8 cellular contexts compared by ENCODE assay signal in the genomic region with DNA sequence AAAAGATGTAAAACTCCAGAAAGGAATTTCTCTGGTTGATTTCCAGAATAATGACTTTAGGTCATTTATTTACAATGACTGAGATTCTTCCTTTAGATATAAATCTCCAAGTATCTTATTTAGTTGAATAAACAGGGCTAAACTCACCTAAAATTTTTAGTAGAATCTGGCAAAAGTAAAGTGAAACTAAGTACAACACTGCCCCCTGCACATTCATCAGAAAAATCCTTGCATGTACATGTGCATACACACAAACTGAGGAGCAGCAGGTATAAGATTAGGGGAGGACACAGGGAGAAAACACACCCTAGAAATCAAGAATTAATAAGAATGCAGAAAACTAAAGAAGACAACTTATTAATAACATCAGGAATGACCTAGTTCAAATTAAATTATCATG.
A peak's percentile ranks its signal among the peaks of the same experiment; 100 is the strongest.
DNase-seq lines count a peak whose midpoint lies in the region; ATAC-seq, FAIRE-seq and TF ChIP-seq lines count a peak whose summit lies in the region.
"Not testable (repeated sequence)": the region's sequence is repeated elsewhere in the genome, so short reads cannot be mapped to it uniquely, and the experiment has no call there.

No MANE protein-coding gene starts in this region.

- not testable (repeated sequence) for H4K20me1 ChIP-seq in K562 (replicated peaks; ENCODE audit: control insufficient read depth, insufficient read depth, low read length)

- not testable (repeated sequence) for BruUV-seq in K562 (replicated peaks; lab: Mats Ljungman, UMichigan)

- H3K27me3 ChIP-seq in K562 (ENCODE audit: control insufficient read depth in 2 of 2, insufficient read depth in 2 of 2, low read length in 2 of 2): not testable (repeated sequence)

- not testable (repeated sequence) for H3K79me2 ChIP-seq in K562 (ENCODE audit: control insufficient read depth, insufficient read depth, low read length)

- ATAC-seq in K562: not testable (repeated sequence)

- not testable (repeated sequence) for TF ChIP-seq EP300 in K562 (IDR thresholded peaks at IDR 0.05; ENCODE audit: low read length)

- intact Hi-C loops in K562 (cut with micrococcal nuclease): not testable (repeated sequence)

- not testable (repeated sequence) for TF ChIP-seq RAD21 in K562 (CRISPR knock-in tag; conservative IDR thresholded peaks at IDR 0.05 in 1 of 2, IDR thresholded peaks at IDR 0.05 in 1 of 2)

- H3K27ac ChIP-seq in K562 (ENCODE audit: extremely low read depth, low read depth, low read length): not testable (repeated sequence)

- peak; percentile 48 for DNase-seq in ACHN
- not testable (repeated sequence) for DNase-seq in GM10248 (ENCODE audit: extremely low spot score); LNCaP clone FGC (ENCODE audit: low read depth); K562 (ENCODE audit: extremely low read depth in 1 of 4, low spot score in 3 of 4)
- peak; percentile 13 for DNase-seq in RKO (ENCODE audit: low spot score)
- peak; percentile 15 for DNase-seq in fibroblast of gingiva (ENCODE audit: low read depth)
- peak; percentile 13 for DNase-seq in pons (ENCODE audit: low spot score)

- not testable (repeated sequence) for H3K9ac ChIP-seq in K562 (ENCODE audit: insufficient read depth in 1 of 2, low read depth in 2 of 2, low read length in 2 of 2)

- POLR2A ChIA-PET in GM10248 (lab: Yijun Ruan, JAX); K562 (lab: Yijun Ruan, JAX): not testable (repeated sequence)

- FAIRE-seq in K562 (lab: Jason Lieb, UNC) (peak; percentile 54), islet of Langerhans (lab: Jason Lieb, UNC) (peak; percentile 60)

- not testable (repeated sequence) for H3K9me3 ChIP-seq in K562 (replicated peaks; ENCODE audit: control insufficient read depth, insufficient read depth, low read depth, low read length)

- H3K4me1 ChIP-seq in K562 (replicated peaks in 1 of 2; ENCODE audit: control insufficient read depth in 2 of 2, insufficient read depth in 2 of 2, low read length in 2 of 2): not testable (repeated sequence)

- in situ Hi-C loops in ACHN (cut with HindIII; ENCODE audit: low pct_ligation_motif_present, low pct_unique_long_range_greater_than_20kb, low sequenced_read_pairs); K562 (cut with MboI): not testable (repeated sequence)

- TF ChIP-seq POLR2A in K562 (conservative IDR thresholded peaks at IDR 0.05): not testable (repeated sequence)

- not testable (repeated sequence) for H3K9me1 ChIP-seq in K562 (ENCODE audit: control insufficient read depth, insufficient read depth, low read length)

- H2AFZ ChIP-seq in K562 (ENCODE audit: low read depth, low read length): not testable (repeated sequence)

- CTCF ChIA-PET in GM10248 (lab: Yijun Ruan, JAX); K562 (lab: Yijun Ruan, JAX; ENCODE audit: low intra/inter-chr PET ratio): not testable (repeated sequence)

- not testable (repeated sequence) for H3K4me2 ChIP-seq in K562 (ENCODE audit: insufficient read depth, low read length)

- TF ChIP-seq CTCF in GM10248 (IDR thresholded peaks at IDR 0.05; ENCODE audit: control extremely low read depth, extremely low read depth, low read depth, missing control alignments) (peak; percentile 23), LNCaP clone FGC (IDR thresholded peaks at IDR 0.05; ENCODE audit: control insufficient read depth, extremely low read depth, insufficient read depth) (peak; percentile 37)
- not testable (repeated sequence) for TF ChIP-seq CTCF in K562 (IDR thresholded peaks at IDR 0.05 in 2 of 3, conservative IDR thresholded peaks at IDR 0.05 in 1 of 3; ENCODE audit: insufficient read depth in 2 of 3, low read depth in 1 of 3, low read length in 3 of 3)

- H3K36me3 ChIP-seq in K562 (ENCODE audit: control insufficient read depth, insufficient read depth, low read length): peaks cover 34% of the 10 kb centered on the region; the same call in 2 of the 3 replicates

- H3K4me3 ChIP-seq in LNCaP clone FGC (ENCODE audit: low read depth, low read length); K562: not testable (repeated sequence)
